8 cellular contexts compared by ENCODE assay signal in genomic region chr9:6354072-6354686, GRCh38. TPM values are rescaled to one million over a fixed set of nuclear protein-coding genes. Genes with fewer than 3 reads are reported as not detected.
DNase-seq lines count a peak whose midpoint lies in the region; ATAC-seq and TF ChIP-seq lines count a peak whose summit lies in the region.

No MANE protein-coding gene starts in this region.

- no peaks in the 10 kb centered on the region for H3K36me3 Mint-ChIP-seq in CD14-positive monocyte
- no peaks in the 10 kb centered on the region for H3K36me3 Mint-ChIP-seq in natural killer cell treated with Interleukin-12 subunit alpha and Interleukin-12 subunit beta and Interleukin-15 and Interleukin-18, amount 100 ng/mL, for 72 hours

- peak; percentile 79 for TF ChIP-seq CTCF in CD14-positive monocyte (IDR thresholded peaks at IDR 0.05)
- peak; percentile 56; the same call in 1 of the 2 replicates for TF ChIP-seq CTCF in WI38 (IDR thresholded peaks at IDR 0.05; ENCODE audit: low read depth, low read length)

- peak; percentile 57 for ATAC-seq in GM18508 (IDR thresholded peaks at IDR 0.05; ENCODE audit: insufficient read depth, unreplicated experiment)
- ATAC-seq in HG02943 (IDR thresholded peaks at IDR 0.05; ENCODE audit: low read depth, unreplicated experiment): peak; percentile 97
- ATAC-seq in natural killer cell treated with Interleukin-12 subunit alpha and Interleukin-12 subunit beta and Interleukin-15 and Interleukin-18, amount 100 ng/mL, for 72 hours: peak; percentile 75 to 81

- H3K4me1 Mint-ChIP-seq in CD14-positive monocyte: peaks cover 3% of the 10 kb centered on the region
- no peaks in the 10 kb centered on the region for H3K4me1 Mint-ChIP-seq in natural killer cell treated with Interleukin-12 subunit alpha and Interleukin-12 subunit beta and Interleukin-15 and Interleukin-18, amount 100 ng/mL, for 72 hours (ENCODE audit: low read depth in 2 of 2)

- no peak overlapping the region for H3K4me3 ChIP-seq in WI38 (ENCODE audit: low read depth, low read length)

- intact Hi-C loops in CD14-positive monocyte (cut with micrococcal nuclease): loop anchor here in 1 of 2 donors (5.0 to 10.0 kb wide), 2 partner anchors 218 to 381 kb away; no protein-coding TSS in a partner anchor

- peaks cover 6 to 12% (median 8%) of the 10 kb centered on the region in 3 donors for H3K27me3 Mint-ChIP-seq in CD14-positive monocyte (ENCODE audit: low read depth in 3 of 3)
- peaks cover 6 to 10% of the 10 kb centered on the region in 2 donors for H3K27me3 Mint-ChIP-seq in natural killer cell treated with Interleukin-12 subunit alpha and Interleukin-12 subunit beta and Interleukin-15 and Interleukin-18, amount 100 ng/mL, for 72 hours

- no peak for DNase-seq in CD14-positive monocyte (ENCODE audit: low spot score)
- peak; percentile 49 for DNase-seq in NCI-H2081 treated with DMSO at 0.1 percent for 48 hours (lab: John Stamatoyannopoulos, UW)
- peak; percentile 73 for DNase-seq in fibroblast of gingiva (ENCODE audit: low read depth)
- DNase-seq in natural killer cell treated with Interleukin-12 subunit alpha and Interleukin-12 subunit beta and Interleukin-15 and Interleukin-18, amount 100 ng/mL, for 72 hours (ENCODE audit: low spot score): peak; percentile 64
- DNase-seq in NK-92 treated with Interleukin-12 subunit alpha and Interleukin-12 subunit beta, amount 100 ng/mL, for 24 hours (lab: John Stamatoyannopoulos, UW): no peak

- no peak overlapping the region for H3K4me3 Mint-ChIP-seq in CD14-positive monocyte
- no peak overlapping the region for H3K4me3 Mint-ChIP-seq in natural killer cell treated with Interleukin-12 subunit alpha and Interleukin-12 subunit beta and Interleukin-15 and Interleukin-18, amount 100 ng/mL, for 72 hours

- H3K27ac Mint-ChIP-seq in CD14-positive monocyte: no peak overlapping the region
- peak overlapping the region in 1 of 2 donors; percentile 7 for H3K27ac Mint-ChIP-seq in natural killer cell treated with Interleukin-12 subunit alpha and Interleukin-12 subunit beta and Interleukin-15 and Interleukin-18, amount 100 ng/mL, for 72 hours

- H3K9me3 Mint-ChIP-seq in CD14-positive monocyte: no peaks in the 10 kb centered on the region
- H3K9me3 Mint-ChIP-seq in natural killer cell treated with Interleukin-12 subunit alpha and Interleukin-12 subunit beta and Interleukin-15 and Interleukin-18, amount 100 ng/mL, for 72 hours: no peaks in the 10 kb centered on the region

RNA-seq across cellular contexts. Expression of gene TPD52L3, which starts 26.0 kb away (rescaled TPM):
- polyA plus RNA-seq in CD14-positive monocyte: not detected
- total RNA-seq in natural killer cell treated with Interleukin-12 subunit alpha and Interleukin-12 subunit beta and Interleukin-15 and Interleukin-18, amount 100 ng/mL, for 72 hours: not detected

RNA-seq across cellular contexts. Expression of gene UHRF2, which starts 58.8 kb away (rescaled TPM):
- polyA plus RNA-seq in CD14-positive monocyte: 1 to 10 TPM; 1.6 to 7.7 TPM
- 100 to 1,000 TPM in 1 of 2 donors, 10 to 100 TPM in 1; 50.2 to 104 TPM for total RNA-seq in natural killer cell treated with Interleukin-12 subunit alpha and Interleukin-12 subunit beta and Interleukin-15 and Interleukin-18, amount 100 ng/mL, for 72 hours

Comparison
In these comparisons a context has a peak if more than half of its experiments do, and no peak if none do; other contexts are left out.
1. DNase-seq: peak in NCI-H2081 treated with DMSO at 0.1 percent for 48 hours (single experiment), fibroblast of gingiva (single experiment) and natural killer cell treated with Interleukin-12 subunit alpha and Interleukin-12 subunit beta and Interleukin-15 and Interleukin-18, amount 100 ng/mL, for 72 hours (single experiment); none in CD14-positive monocyte (single experiment) and NK-92 treated with Interleukin-12 subunit alpha and Interleukin-12 subunit beta, amount 100 ng/mL, for 24 hours (single experiment).
2. Peak in every context shown above with its lines, with median percentiles within 50 percentile points of each other: ATAC-seq.